In genomic region chr7:101285171-101285570, GRCh38 we compare ENCODE assay signal across 27 cellular contexts.
"Had no signal": no experiment of that assay in that cellular context is flagged by ENCODE, and none has a peak within 500 bp of the region (broad histone marks: within the 10 kb centered on the region; RNA-seq: fewer than 3 reads in every experiment).

No MANE protein-coding gene starts in this region.

- H3K36me3 Mint-ChIP-seq: memory B cell had no signal

- H3K27ac ChIP-seq: colonic mucosa, epithelial cell of prostate, esophagus squamous epithelium, gastrocnemius medialis, heart right ventricle, left lung had no signal

- H3K27me3 ChIP-seq: colonic mucosa had no signal

- H3K36me3 ChIP-seq: colonic mucosa, esophagus squamous epithelium, gastrocnemius medialis, heart right ventricle, left lung had no signal

- H3K27ac Mint-ChIP-seq: dendritic cell treated with granulocyte-macrophage colony-stimulating factor and Interleukin-4, amounts not matched to agents 40 ng/mL and 50 ng/mL, for 4 days; endodermal cell; memory B cell had no signal

- H3K9me3 Mint-ChIP-seq: effector memory CD8-positive, alpha-beta T cell; endodermal cell; memory B cell had no signal

- DNase-seq: colonic mucosa; cortex of kidney; effector CD8-positive, alpha-beta T cell; effector memory CD8-positive, alpha-beta T cell; endodermal cell; erythroblast; esophagus squamous epithelium; foreskin fibroblast; foreskin melanocyte; gastrocnemius medialis; glutamatergic neuron; head of caudate nucleus; hippocampal formation; left cardiac atrium; mammary epithelial cell; mesendoderm; midbrain had no signal

- FAIRE-seq: endometrium, islet of Langerhans, keratinocyte had no signal

- H3K9me3 ChIP-seq: colonic mucosa, esophagus squamous epithelium, gastrocnemius medialis, heart right ventricle, left lung had no signal

- ATAC-seq: effector memory CD8-positive, alpha-beta T cell; esophagus mucosa; gastrocnemius medialis had no signal

- H3K4me3 Mint-ChIP-seq: dendritic cell treated with granulocyte-macrophage colony-stimulating factor and Interleukin-4, amounts not matched to agents 40 ng/mL and 50 ng/mL, for 4 days; effector memory CD8-positive, alpha-beta T cell; endodermal cell; memory B cell had no signal

- H3K4me3 ChIP-seq: colonic mucosa, esophagus squamous epithelium, gastrocnemius medialis, heart right ventricle, left lung, lung had no signal

- H3K4me1 ChIP-seq: colonic mucosa, gastrocnemius medialis, left lung had no signal
